31 cellular contexts compared by ENCODE assay signal in the genomic region with DNA sequence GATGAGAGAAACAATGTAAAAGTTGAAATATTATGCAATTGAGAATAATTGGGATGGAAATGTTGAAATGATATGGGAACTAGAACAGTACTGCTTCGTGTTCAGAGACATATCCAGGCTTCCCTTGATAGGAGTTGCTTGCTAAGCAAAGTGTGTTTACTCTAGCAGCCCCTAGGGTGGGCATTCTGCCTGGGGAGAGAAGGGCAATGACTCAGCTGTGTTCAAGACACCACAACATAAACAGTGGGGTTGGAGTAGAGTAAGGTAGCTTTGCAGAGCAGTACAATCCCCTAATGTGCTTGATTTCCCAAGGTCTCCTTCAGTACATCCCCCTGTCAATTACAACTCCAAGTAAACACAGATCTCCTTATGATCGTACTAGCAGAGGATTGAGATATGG.
"Had no signal": no experiment of that assay in that cellular context is flagged by ENCODE, and none has a peak within 500 bp of the region (broad histone marks: within the 10 kb centered on the region; RNA-seq: fewer than 3 reads in every experiment).

No MANE protein-coding gene starts in this region.

- H3K9me3 ChIP-seq: upper lobe of left lung had no signal

- H3K9me3 Mint-ChIP-seq: activated CD8-positive, alpha-beta T cell treated with anti-CD3 and anti-CD28 coated beads for 36 hours; activated T-cell treated with anti-CD3 and anti-CD28 coated beads, Interleukin-2, amount 50 U/mL, for 4 hours; activated T-helper 17 cell treated with anti-CD3 and anti-CD28 coated beads, Interleukin-2, amount 50 U/mL, for 72 hours; immature natural killer cell; memory B cell; natural killer cell; neural progenitor cell; stimulated activated memory B cell treated with anti-CD40 and anti-IgM and Interleukin-4, amounts not matched to agents 10 μg/mL and 1 μg/mL and 100 μg/mL, for 72 hours; stimulated activated naive CD8-positive, alpha-beta T cell treated with anti-CD3 and anti-CD28 coated beads, Interleukin-15, amount 100 ng/mL, for 72 hours had no signal

- H3K27ac ChIP-seq: breast epithelium, foreskin keratinocyte, heart left ventricle, neural progenitor cell, parathyroid adenoma, right atrium auricular region, upper lobe of left lung, WERI-Rb-1 had no signal

- H3K27ac Mint-ChIP-seq: activated CD8-positive, alpha-beta T cell treated with anti-CD3 and anti-CD28 coated beads for 36 hours; activated T-helper 17 cell treated with anti-CD3 and anti-CD28 coated beads, Interleukin-2, amount 50 U/mL, for 72 hours; immature natural killer cell; memory B cell; natural killer cell; neural progenitor cell; stimulated activated memory B cell treated with anti-CD40 and anti-IgM and Interleukin-4, amounts not matched to agents 10 μg/mL and 1 μg/mL and 100 μg/mL, for 72 hours; stimulated activated naive CD8-positive, alpha-beta T cell treated with anti-CD3 and anti-CD28 coated beads, Interleukin-15, amount 100 ng/mL, for 72 hours had no signal

- DNase-seq: activated CD4-positive, alpha-beta T cell treated with anti-CD3 and anti-CD28 coated beads, Interleukin-2, amount 50 U/mL, for 1 hour; activated CD4-positive, CD25-positive, alpha-beta regulatory T cell treated with anti-CD3 and anti-CD28 coated beads, Interleukin-2, amount 50 U/mL, for 72 hours; activated CD8-positive, alpha-beta T cell treated with anti-CD3 and anti-CD28 coated beads for 36 hours; activated gamma-delta T cell treated with Interleukin-2 at 50 U/mL for 16 hours; activated naive CD4-positive, alpha-beta T cell treated with anti-CD3 and anti-CD28 coated beads, Interleukin-2, amount 50 U/mL, for 16 hours; activated T-cell treated with anti-CD3 and anti-CD28 coated beads, Interleukin-2, amount 50 U/mL, for 4 hours; amygdala; central memory CD4-positive, alpha-beta T cell; dermis blood vessel endothelial cell; effector memory CD4-positive, alpha-beta T cell; foreskin keratinocyte; heart left ventricle; hypothalamus; immature natural killer cell; natural killer cell; occipital lobe; stimulated activated CD4-positive, alpha-beta T cell treated with anti-CD3 and anti-CD28 coated beads, Interleukin-1b, Interleukin-23, amount 100 ng/mL, for 48 hours; stimulated activated CD4-positive, alpha-beta T cell treated with anti-CD3 and anti-CD28 coated beads, Interleukin-4, amount 100 ng/mL, for 4 hours; stimulated activated CD8-positive, alpha-beta memory T cell treated with anti-CD3 and anti-CD28 coated beads, Interleukin-4, amount 100 ng/mL, for 48 hours; stimulated activated naive CD8-positive, alpha-beta T cell treated with anti-CD3 and anti-CD28 coated beads, Interleukin-15, amount 100 ng/mL, for 72 hours; substantia nigra; upper lobe of left lung; WERI-Rb-1 had no signal

- H3K4me3 Mint-ChIP-seq: activated CD8-positive, alpha-beta T cell treated with anti-CD3 and anti-CD28 coated beads for 36 hours; activated T-cell treated with anti-CD3 and anti-CD28 coated beads, Interleukin-2, amount 50 U/mL, for 4 hours; activated T-helper 17 cell treated with anti-CD3 and anti-CD28 coated beads, Interleukin-2, amount 50 U/mL, for 72 hours; immature natural killer cell; memory B cell; natural killer cell; neural progenitor cell; stimulated activated memory B cell treated with anti-CD40 and anti-IgM and Interleukin-4, amounts not matched to agents 10 μg/mL and 1 μg/mL and 100 μg/mL, for 72 hours; stimulated activated naive CD8-positive, alpha-beta T cell treated with anti-CD3 and anti-CD28 coated beads, Interleukin-15, amount 100 ng/mL, for 72 hours had no signal

- H3K79me2 ChIP-seq: parathyroid adenoma had no signal

- H3K4me1 ChIP-seq: breast epithelium, neural progenitor cell, parathyroid adenoma had no signal

- H3K27me3 ChIP-seq: breast epithelium, foreskin keratinocyte, neural progenitor cell, right atrium auricular region had no signal

- H3K27me3 Mint-ChIP-seq: stimulated activated naive CD8-positive, alpha-beta T cell treated with anti-CD3 and anti-CD28 coated beads, Interleukin-15, amount 100 ng/mL, for 72 hours had no signal

- H3K36me3 ChIP-seq: breast epithelium, heart left ventricle, neural progenitor cell, right atrium auricular region, upper lobe of left lung, WERI-Rb-1 had no signal

- H3K4me2 ChIP-seq: neural progenitor cell, smooth muscle cell had no signal

- H3K36me3 Mint-ChIP-seq: immature natural killer cell; memory B cell; natural killer cell; neural progenitor cell; stimulated activated memory B cell treated with anti-CD40 and anti-IgM and Interleukin-4, amounts not matched to agents 10 μg/mL and 1 μg/mL and 100 μg/mL, for 72 hours had no signal

- H2AFZ ChIP-seq: neural progenitor cell, parathyroid adenoma had no signal

- H3K9ac ChIP-seq: neural progenitor cell, parathyroid adenoma had no signal

- H3K4me3 ChIP-seq: breast epithelium, heart left ventricle, neural progenitor cell, right atrium auricular region, smooth muscle cell, upper lobe of left lung had no signal

- ATAC-seq: activated CD8-positive, alpha-beta T cell treated with anti-CD3 and anti-CD28 coated beads for 36 hours; activated T-cell treated with anti-CD3 and anti-CD28 coated beads, Interleukin-2, amount 50 U/mL, for 4 hours; activated T-helper 17 cell treated with anti-CD3 and anti-CD28 coated beads, Interleukin-2, amount 50 U/mL, for 72 hours; foreskin keratinocyte; heart left ventricle; stimulated activated memory B cell treated with anti-CD40 and anti-IgM and Interleukin-4, amounts not matched to agents 10 μg/mL and 1 μg/mL and 100 μg/mL, for 72 hours; stimulated activated naive CD8-positive, alpha-beta T cell treated with anti-CD3 and anti-CD28 coated beads, Interleukin-15, amount 100 ng/mL, for 72 hours had no signal
